In genomic region chr15:36356978-36357582, GRCh38 we compare ENCODE assay signal across 1 cellular context.
TF ChIP-seq lines count a peak whose summit lies in the region.

No MANE protein-coding gene starts in this region.

TF ChIP-seq in HEK293, 187 proteins besides CTCF, POLR2A, EP300 and RAD21 (continued from another document):
- TF ChIP-seq ZFP69B (tag by site-specific recombination; IDR thresholded peaks at IDR 0.05) (peak; percentile 59; the same call in 1 of the 2 replicates), TSHZ1 (tag by site-specific recombination; IDR thresholded peaks at IDR 0.05; ENCODE audit: borderline replicate concordance) (peak; percentile 87), GLI4 (tag by site-specific recombination; IDR thresholded peaks at IDR 0.05) (no peak), ZNF518A (tag by site-specific recombination; conservative IDR thresholded peaks at IDR 0.05; ENCODE audit: low read depth) (peak; percentile 35; the same call in 1 of the 2 replicates), ZNF639 (tag by site-specific recombination; IDR thresholded peaks at IDR 0.05) (peak; percentile 82), SP7 (tag by site-specific recombination; IDR thresholded peaks at IDR 0.05) (peak; percentile 91), ZNF76 (tag by site-specific recombination; IDR thresholded peaks at IDR 0.05; ENCODE audit: borderline replicate concordance, low read depth) (peak; percentile 62; the same call in 1 of the 2 replicates), ZSCAN30 (tag by site-specific recombination; IDR thresholded peaks at IDR 0.05) (peak; percentile 85), ZNF394 (tag by site-specific recombination; IDR thresholded peaks at IDR 0.05; ENCODE audit: borderline replicate concordance) (peak; percentile 18; the same call in 1 of the 2 replicates), ZBTB8A (tag by site-specific recombination; IDR thresholded peaks at IDR 0.05) (peak; percentile 62), ZNF366 (tag by site-specific recombination; conservative IDR thresholded peaks at IDR 0.05) (0 out of 2 replicates have a peak, but pooled peaks have one; percentile 20), ZNF26 (tag by site-specific recombination; IDR thresholded peaks at IDR 0.05) (no peak), ZNF146 (tag by site-specific recombination; IDR thresholded peaks at IDR 0.05) (0 out of 2 replicates have a peak, but pooled peaks have one; percentile 41), ZNF513 (tag by site-specific recombination; IDR thresholded peaks at IDR 0.05) (0 out of 2 replicates have a peak, but pooled peaks have one; percentile 21), OSR2 (tag by site-specific recombination; IDR thresholded peaks at IDR 0.05) (peak; percentile 92), KLF7 (tag by site-specific recombination; IDR thresholded peaks at IDR 0.05; ENCODE audit: borderline replicate concordance) (no peak)
